In genomic region chr10:34609287-34609940, GRCh38 we compare ENCODE assay signal across 20 cellular contexts.
"Had no signal": no experiment of that assay in that cellular context is flagged by ENCODE, and none has a peak within 500 bp of the region (broad histone marks: within the 10 kb centered on the region; RNA-seq: fewer than 3 reads in every experiment).

No MANE protein-coding gene starts in this region.

- H3K27ac Mint-ChIP-seq: activated CD4-positive, alpha-beta memory T cell treated with anti-CD3 and anti-CD28 coated beads, Interleukin-2, amount 10 ng/mL, durations not matched to agents 7 days and 5 days; neural progenitor cell; type B pancreatic cell had no signal

- H3K36me3 Mint-ChIP-seq: neural progenitor cell, type B pancreatic cell had no signal

- H3K36me3 ChIP-seq: adrenal gland, cardiac muscle cell, gastrocnemius medialis, heart right ventricle, left lung, neural progenitor cell, ovary, suprapubic skin had no signal

- H2AFZ ChIP-seq: neural progenitor cell had no signal

- H3K4me1 ChIP-seq: left lung, suprapubic skin had no signal

- H3K4me3 ChIP-seq: adrenal gland, cardiac muscle cell, gastrocnemius medialis, heart right ventricle, left lung, neural progenitor cell, ovary, suprapubic skin had no signal

- H3K4me1 Mint-ChIP-seq: activated CD4-positive, alpha-beta memory T cell treated with anti-CD3 and anti-CD28 coated beads, Interleukin-2, amount 10 ng/mL, durations not matched to agents 7 days and 5 days had no signal

- FAIRE-seq: islet of Langerhans had no signal

- H3K27ac ChIP-seq: adrenal gland, cardiac muscle cell, gastrocnemius medialis, heart right ventricle, left lung, neural progenitor cell, ovary, suprapubic skin, VCaP had no signal

- H3K9me3 ChIP-seq: adrenal gland, gastrocnemius medialis, heart right ventricle, left lung, ovary, suprapubic skin had no signal

- H3K27me3 ChIP-seq: adrenal gland, cardiac muscle cell, gastrocnemius medialis, heart right ventricle, left lung, neural progenitor cell, ovary, suprapubic skin had no signal

- H3K9ac ChIP-seq: neural progenitor cell had no signal

- H3K9me3 Mint-ChIP-seq: activated CD4-positive, alpha-beta memory T cell treated with anti-CD3 and anti-CD28 coated beads, Interleukin-2, amount 10 ng/mL, durations not matched to agents 7 days and 5 days; activated T-cell treated with anti-CD3 and anti-CD28 coated beads, Interleukin-2, amount 50 U/mL, for 4 hours; neural progenitor cell; type B pancreatic cell had no signal

- ATAC-seq: activated T-cell treated with anti-CD3 and anti-CD28 coated beads, Interleukin-2, amount 50 U/mL, for 4 hours; gastrocnemius medialis; heart right ventricle; left lung; sciatic nerve; stimulated activated naive CD8-positive, alpha-beta T cell treated with anti-CD3 and anti-CD28 coated beads, Interleukin-15, Interleukin-2, amounts not matched to agents 100 U/mL and 50 U/mL, for 24 hours had no signal

- DNase-seq: activated CD4-positive, alpha-beta memory T cell treated with anti-CD3 and anti-CD28 coated beads, Interleukin-2, amount 10 ng/mL, durations not matched to agents 7 days and 5 days; activated effector memory CD4-positive, alpha-beta T cell treated with Interleukin-2 at 50 U/mL for 16 hours; activated naive CD4-positive, alpha-beta T cell treated with anti-CD3 and anti-CD28 coated beads, Interleukin-2, amount 50 U/mL, for 16 hours; activated T-cell treated with anti-CD3 and anti-CD28 coated beads, Interleukin-2, amount 50 U/mL, for 4 hours; adrenal gland; erythroblast; gastrocnemius medialis; heart right ventricle; left lung; mammary epithelial cell; ovary; stimulated activated naive CD8-positive, alpha-beta T cell treated with anti-CD3 and anti-CD28 coated beads, Interleukin-15, Interleukin-2, amounts not matched to agents 100 U/mL and 50 U/mL, for 24 hours; T1000 had no signal

- H3K27me3 Mint-ChIP-seq: type B pancreatic cell had no signal

- H3K4me3 Mint-ChIP-seq: activated CD4-positive, alpha-beta memory T cell treated with anti-CD3 and anti-CD28 coated beads, Interleukin-2, amount 10 ng/mL, durations not matched to agents 7 days and 5 days; activated T-cell treated with anti-CD3 and anti-CD28 coated beads, Interleukin-2, amount 50 U/mL, for 4 hours; neural progenitor cell; type B pancreatic cell had no signal

- H3K4me2 ChIP-seq: neural progenitor cell had no signal
